Comparison of ENCODE assay signal across 21 cellular contexts in genomic region chr12:77682488-77682887, GRCh38.
"Had no signal": no experiment of that assay in that cellular context is flagged by ENCODE, and none has a peak within 500 bp of the region (broad histone marks: within the 10 kb centered on the region; RNA-seq: fewer than 3 reads in every experiment).

No MANE protein-coding gene starts in this region.

- H3K9me3 ChIP-seq: left ventricle myocardium inferior, ovary, right atrium auricular region, right lobe of liver, tibial nerve, uterus had no signal

- ATAC-seq: naive thymus-derived CD4-positive, alpha-beta T cell; natural killer cell treated with Interleukin-12 subunit alpha and Interleukin-12 subunit beta and Interleukin-15 and Interleukin-18, amount 100 ng/mL, for 72 hours; right lobe of liver; stimulated activated memory B cell treated with anti-CD40 and anti-IgM and Interleukin-4, amounts not matched to agents 10 μg/mL and 1 μg/mL and 100 μg/mL, for 72 hours; stimulated activated naive CD8-positive, alpha-beta T cell treated with anti-CD3 and anti-CD28 coated beads, Interleukin-15, amount 100 ng/mL, for 72 hours had no signal

- H3K4me3 ChIP-seq: left ventricle myocardium inferior, lung, ovary, right atrium auricular region, right lobe of liver, smooth muscle cell, tibial nerve, uterus had no signal

- H3K27me3 ChIP-seq: ovary, right atrium auricular region, right lobe of liver, tibial nerve, uterus had no signal

- DNase-seq: immature natural killer cell; islet precursor cell; left ventricle myocardium inferior; mesendoderm; naive thymus-derived CD4-positive, alpha-beta T cell; ovary; right lobe of liver; stimulated activated CD4-positive, alpha-beta T cell treated with anti-CD3 and anti-CD28 coated beads, Interleukin-1b, Interleukin-23, amount 100 ng/mL, for 48 hours; stimulated activated CD4-positive, alpha-beta T cell treated with anti-CD3 and anti-CD28 coated beads, Interleukin-2, amount 100 ng/mL, for 48 hours; stimulated activated CD4-positive, alpha-beta T cell treated with anti-CD3 and anti-CD28 coated beads, Interleukin-4, amount 100 ng/mL, for 4 hours; stimulated activated CD8-positive, alpha-beta memory T cell treated with anti-CD3 and anti-CD28 coated beads, Interleukin-4, amount 100 ng/mL, for 48 hours; stimulated activated naive CD4-positive, alpha-beta T cell treated with Interleukin-2 at 50 U/mL for 16 hours; stimulated activated naive CD8-positive, alpha-beta T cell treated with anti-CD3 and anti-CD28 coated beads, Interleukin-15, amount 100 ng/mL, for 72 hours; substantia nigra; uterus had no signal

- H3K36me3 ChIP-seq: left ventricle myocardium inferior, ovary, right atrium auricular region, right lobe of liver, tibial nerve, uterus had no signal
